ENCODE assay signal across 9 cellular contexts in genomic region chr6:28490191-28490890, GRCh38. TPM values are rescaled to one million over a fixed set of nuclear protein-coding genes. Genes with fewer than 3 reads are reported as not detected.
DNase-seq lines count a peak whose midpoint lies in the region; ATAC-seq and TF ChIP-seq lines count a peak whose summit lies in the region.
"Had no signal": no experiment of that assay in that cellular context is flagged by ENCODE, and none has a peak within 500 bp of the region (broad histone marks: within the 10 kb centered on the region; RNA-seq: fewer than 3 reads in every experiment).

No MANE protein-coding gene starts in this region.

- CTCF ChIA-PET in RWPE1 (lab: Yijun Ruan, JAX), result no interaction called here

- H3K4me3 ChIP-seq in Peyer's patch, result peak overlapping the region in 3 of 4 donors; percentile 22 to 34 (median 27)
- H3K4me3 ChIP-seq in fibroblast of villous mesenchyme (ENCODE audit: low read depth, low read length), result peak overlapping the region; percentile 68

- POLR2A ChIA-PET in RWPE1 (lab: Yijun Ruan, JAX; ENCODE audit: low non-redundant PET), result no interaction called here

- H3K4me1 ChIP-seq in Peyer's patch, result no peaks in the 10 kb centered on the region

- TF ChIP-seq CTCF in Peyer's patch (IDR thresholded peaks at IDR 0.05) (no peak), fibroblast of villous mesenchyme (IDR thresholded peaks at IDR 0.05; ENCODE audit: insufficient read depth, low read depth, low read length) (no peak), RWPE1 (conservative IDR thresholded peaks at IDR 0.05; ENCODE audit: low read depth) (no peak)

- H3K9me3 Mint-ChIP-seq in T-helper 1 cell treated with Interleukin-12 subunit alpha and Interleukin-12 subunit beta and Interleukin-4 antibody, amounts not matched to agents 30 μg/mL and 1 μg/mL, for 36 hours, result no peaks in the 10 kb centered on the region
- H3K9me3 Mint-ChIP-seq in stimulated activated effector memory CD8-positive, alpha-beta T cell treated with anti-CD3 and anti-CD28 coated beads, Interleukin-12 subunit alpha, Interleukin-12 subunit beta, amount 100 ng/mL, for 72 hours, result no peaks in the 10 kb centered on the region

- H3K4me3 Mint-ChIP-seq in T-helper 1 cell treated with Interleukin-12 subunit alpha and Interleukin-12 subunit beta and Interleukin-4 antibody, amounts not matched to agents 30 μg/mL and 1 μg/mL, for 36 hours, result peak overlapping the region; percentile 75
- peak overlapping the region; percentile 67 for H3K4me3 Mint-ChIP-seq in stimulated activated effector memory CD8-positive, alpha-beta T cell treated with anti-CD3 and anti-CD28 coated beads, Interleukin-12 subunit alpha, Interleukin-12 subunit beta, amount 100 ng/mL, for 72 hours

- no peaks in the 10 kb centered on the region for H3K36me3 ChIP-seq in Peyer's patch

- peaks cover 16% of the 10 kb centered on the region for H3K4me1 Mint-ChIP-seq in T-helper 1 cell treated with Interleukin-12 subunit alpha and Interleukin-12 subunit beta and Interleukin-4 antibody, amounts not matched to agents 30 μg/mL and 1 μg/mL, for 36 hours (ENCODE audit: low read depth)
- H3K4me1 Mint-ChIP-seq in stimulated activated effector memory CD8-positive, alpha-beta T cell treated with anti-CD3 and anti-CD28 coated beads, Interleukin-12 subunit alpha, Interleukin-12 subunit beta, amount 100 ng/mL, for 72 hours, result peaks cover 17% of the 10 kb centered on the region

- H3K27ac ChIP-seq in Peyer's patch, result no peak overlapping the region
- H3K27ac ChIP-seq in RWPE1, result no peak overlapping the region

- ATAC-seq in stimulated activated effector memory CD8-positive, alpha-beta T cell treated with anti-CD3 and anti-CD28 coated beads, Interleukin-12 subunit alpha, Interleukin-12 subunit beta, amount 100 ng/mL, for 72 hours, result peak; percentile 19
- no peak for ATAC-seq in HG03565 (IDR thresholded peaks at IDR 0.05; ENCODE audit: unreplicated experiment)

- H3K9me3 ChIP-seq in Peyer's patch, result no peaks in the 10 kb centered on the region

- no peaks in the 10 kb centered on the region for H3K36me3 Mint-ChIP-seq in T-helper 1 cell treated with Interleukin-12 subunit alpha and Interleukin-12 subunit beta and Interleukin-4 antibody, amounts not matched to agents 30 μg/mL and 1 μg/mL, for 36 hours (ENCODE audit: low read depth)
- H3K36me3 Mint-ChIP-seq in stimulated activated effector memory CD8-positive, alpha-beta T cell treated with anti-CD3 and anti-CD28 coated beads, Interleukin-12 subunit alpha, Interleukin-12 subunit beta, amount 100 ng/mL, for 72 hours, result peaks cover 13% of the 10 kb centered on the region

- peaks cover 60% of the 10 kb centered on the region for H3K27me3 Mint-ChIP-seq in T-helper 1 cell treated with Interleukin-12 subunit alpha and Interleukin-12 subunit beta and Interleukin-4 antibody, amounts not matched to agents 30 μg/mL and 1 μg/mL, for 36 hours (ENCODE audit: low read depth)

- H3K27ac Mint-ChIP-seq in T-helper 1 cell treated with Interleukin-12 subunit alpha and Interleukin-12 subunit beta and Interleukin-4 antibody, amounts not matched to agents 30 μg/mL and 1 μg/mL, for 36 hours, result peak overlapping the region; percentile 65
- H3K27ac Mint-ChIP-seq in stimulated activated effector memory CD8-positive, alpha-beta T cell treated with anti-CD3 and anti-CD28 coated beads, Interleukin-12 subunit alpha, Interleukin-12 subunit beta, amount 100 ng/mL, for 72 hours, result no peak overlapping the region

- DNase-seq in T-helper 1 cell (no peak), Peyer's patch (no peak), fibroblast of villous mesenchyme (ENCODE audit: low read depth) (no peak), RWPE1 (ENCODE audit: low spot score) (no peak), 8988T (no peak)
- no peak for DNase-seq in stimulated activated effector memory CD8-positive, alpha-beta T cell treated with anti-CD3 and anti-CD28 coated beads, Interleukin-12 subunit alpha, Interleukin-12 subunit beta, amount 100 ng/mL, for 72 hours (ENCODE audit: low spot score in 2 of 2)

- TF ChIP-seq POLR2A in Peyer's patch (IDR thresholded peaks at IDR 0.05), result no peak

- no peaks in the 10 kb centered on the region for H3K27me3 ChIP-seq in Peyer's patch

RNA-seq across cellular contexts. Expression of gene GPX6, which starts 25.3 kb away (rescaled TPM):
- not detected for total RNA-seq in Peyer's patch
- not detected in 2 replicates for total RNA-seq in fibroblast of villous mesenchyme
- total RNA-seq: T-helper 1 cell treated with Interleukin-12 subunit alpha and Interleukin-12 subunit beta and Interleukin-4 antibody, amounts not matched to agents 30 ng/mL and 1 ng/mL, for 36 hours had no signal

RNA-seq across cellular contexts. Expression of gene GPX5, which starts 35.3 kb away (rescaled TPM):
- total RNA-seq in Peyer's patch (not detected), fibroblast of villous mesenchyme (not detected in 2 replicates)
- total RNA-seq: T-helper 1 cell treated with Interleukin-12 subunit alpha and Interleukin-12 subunit beta and Interleukin-4 antibody, amounts not matched to agents 30 ng/mL and 1 ng/mL, for 36 hours had no signal

RNA-seq across cellular contexts. Expression of gene ZSCAN23, which starts 47.0 kb away (rescaled TPM):
- total RNA-seq in Peyer's patch, result 10 to 100 TPM in 1 of 4 donors, 1 to 10 TPM in 1, under 1 TPM in 1, not detected in 1; 0.57 to 46.2 (median 1.6) TPM
- 4.3 and 9.0 TPM in 2 replicates for total RNA-seq in fibroblast of villous mesenchyme
